ENCODE assay signal across 14 cellular contexts in the genomic region with DNA sequence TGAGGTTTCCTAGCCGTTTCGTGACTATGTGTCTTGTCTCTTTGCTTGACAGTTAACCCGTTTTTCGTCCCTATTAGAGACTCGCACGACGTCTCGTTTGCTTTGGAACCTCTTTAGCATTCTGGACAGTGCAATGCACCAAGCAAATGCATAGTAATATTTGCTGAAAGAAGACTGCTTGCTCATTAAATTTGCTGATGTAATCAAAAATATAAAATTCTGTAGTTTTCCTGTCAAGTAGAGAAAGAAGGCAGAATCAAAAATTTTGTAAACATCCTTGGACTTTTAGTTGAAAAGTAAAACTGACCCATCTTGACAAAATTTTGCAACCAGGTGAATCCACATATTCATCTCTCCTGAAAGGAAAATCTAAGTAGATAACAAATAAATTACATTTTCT.
DNase-seq lines count a peak whose midpoint lies in the region; ATAC-seq, FAIRE-seq and TF ChIP-seq lines count a peak whose summit lies in the region.
"Had no signal": no experiment of that assay in that cellular context is flagged by ENCODE, and none has a peak within 500 bp of the region (broad histone marks: within the 10 kb centered on the region; RNA-seq: fewer than 3 reads in every experiment).

No MANE protein-coding gene starts in this region.

- POLR2A ChIA-PET in PC-3 (lab: Charles Lee; ENCODE audit: unreplicated experiment) (no interaction called here), H1 (lab: Charles Lee; ENCODE audit: partially characterized antibody) (interaction anchor here (0.6 to 0.7 kb wide), 2 partner anchors 65 to 95 kb away, joined by 3 to 4 read pairs; no protein-coding TSS in a partner anchor), HepG2 (lab: Yijun Ruan, JAX) (no interaction called here)

- TF ChIP-seq EP300 in H1 (IDR thresholded peaks at IDR 0.05; ENCODE audit: borderline replicate concordance in 1 of 2, low read depth in 2 of 2, low read length in 2 of 2) (no peak), HepG2 (IDR thresholded peaks at IDR 0.05; ENCODE audit: low read depth in 2 of 2, low read length in 2 of 2) (no peak), HepG2 (CRISPR knock-in tag; IDR thresholded peaks at IDR 0.05; ENCODE audit: borderline replicate concordance) (no peak)

- H3K4me1 ChIP-seq in PC-3 (ENCODE audit: insufficient read depth, low read length) (peaks cover 33% of the 10 kb centered on the region), H1 (replicated peaks in 1 of 4; ENCODE audit: control insufficient read depth in 3 of 4, insufficient read depth in 4 of 4, low read length in 3 of 4) (no peaks in the 10 kb centered on the region), HepG2 (ENCODE audit: insufficient read depth, low read length) (0 out of 2 replicates have a peak, but pooled peaks cover 8% of the 10 kb centered on the region), mesendoderm (ENCODE audit: control insufficient read depth, low read depth, low read length) (no peaks in the 10 kb centered on the region)

- FAIRE-seq in H1 (lab: Jason Lieb, UNC) (no peak), HepG2 (lab: Jason Lieb, UNC) (no peak)
- FAIRE-seq: D721Med, G401.6, GM12891 had no signal

- H3K4me3 ChIP-seq in PC-3 (ENCODE audit: low read length) (no peak overlapping the region), H1 (ENCODE audit: extremely low read depth in 1 of 4, insufficient read depth in 2 of 4, low read depth in 3 of 4, low read length in 4 of 4) (no peak overlapping the region), HepG2 (replicated peaks in 1 of 3; ENCODE audit: insufficient read depth in 1 of 3, low read depth in 2 of 3, low read length in 3 of 3) (no peak overlapping the region), mesendoderm (ENCODE audit: low read length) (no peak overlapping the region)
- H3K4me3 ChIP-seq: GM23248 had no signal

- H3K27ac ChIP-seq in PC-3 (ENCODE audit: low read length), result peak overlapping the region; percentile 27; the same call in 1 of the 2 replicates
- no peak overlapping the region for H3K27ac ChIP-seq in H1 (ENCODE audit: low read depth, low read length)
- H3K27ac ChIP-seq in HepG2 (ENCODE audit: extremely low read length, insufficient read depth, low read length), result no peak overlapping the region
- H3K27ac ChIP-seq in mesendoderm (ENCODE audit: low read depth, low read length), result no peak overlapping the region
- H3K27ac ChIP-seq: GM23248 had no signal

- no peaks in the 10 kb centered on the region for H3K79me1 ChIP-seq in H1 (ENCODE audit: low read depth, low read length)
- no peaks in the 10 kb centered on the region for H3K79me1 ChIP-seq in mesendoderm (ENCODE audit: low read length)

- TF ChIP-seq CTCF in PC-3 (conservative IDR thresholded peaks at IDR 0.05; ENCODE audit: low read depth, low read length), result no peak
- TF ChIP-seq CTCF in H1 (IDR thresholded peaks at IDR 0.05; ENCODE audit: control extremely low read depth in 1 of 3, insufficient read depth in 1 of 3, low read depth in 1 of 3, low read length in 3 of 3), result no peak
- TF ChIP-seq CTCF in HepG2 (CRISPR knock-in tag; IDR thresholded peaks at IDR 0.05), result no peak

- no peak overlapping the region for H2BK20ac ChIP-seq in H1 (ENCODE audit: low read length)

- CTCF ChIA-PET in PC-3 (lab: Charles Lee), result no interaction called here
- CTCF ChIA-PET in H1 (lab: Charles Lee; ENCODE audit: partially characterized antibody), result interaction anchor here (0.6 to 1.3 kb wide), 3 partner anchors 12 to 208 kb away, joined by 3 to 4 read pairs (median 3); no protein-coding TSS in a partner anchor
- CTCF ChIA-PET in HepG2 (lab: Yijun Ruan, JAX; ENCODE audit: low intra/inter-chr PET ratio, low total read pairs), result no interaction called here

- H3K23ac ChIP-seq in H1 (ENCODE audit: insufficient read length) (no peak overlapping the region), mesendoderm (ENCODE audit: low read length) (no peak overlapping the region)

- TF ChIP-seq RAD21 in H1 (IDR thresholded peaks at IDR 0.05 in 1 of 2, conservative IDR thresholded peaks at IDR 0.05 in 1 of 2; ENCODE audit: low read depth in 2 of 2, low read length in 2 of 2) (no peak), HepG2 (CRISPR knock-in tag; IDR thresholded peaks at IDR 0.05) (no peak)

- H2BK5ac ChIP-seq in H1 (ENCODE audit: low read depth, low read length) (no peak overlapping the region), mesendoderm (ENCODE audit: low read length) (no peak overlapping the region)

- H3K9me3 ChIP-seq in PC-3 (ENCODE audit: low read length), result no peaks in the 10 kb centered on the region
- H3K9me3 ChIP-seq in H1 (ENCODE audit: insufficient read depth in 2 of 2, low read depth in 1 of 2, low read length in 1 of 2), result no peaks in the 10 kb centered on the region
- no peaks in the 10 kb centered on the region for H3K9me3 ChIP-seq in HepG2 (ENCODE audit: low read length)

- H2BK120ac ChIP-seq in H1 (replicated peaks; ENCODE audit: low read depth, low read length) (no peak overlapping the region), mesendoderm (ENCODE audit: low read depth, low read length) (no peak overlapping the region)

- H4K8ac ChIP-seq in H1 (ENCODE audit: extremely low read depth, insufficient read depth, low read length) (no peak overlapping the region), mesendoderm (ENCODE audit: low read depth, low read length) (no peak overlapping the region)

- WGBS in H1 (ENCODE audit: extremely low coverage in 1 of 2, insufficient coverage in 1 of 2, insufficient read length in 1 of 2, insufficient replicate concordance in 2 of 2, low coverage in 1 of 2, low lambda C conversion rate in 2 of 2, missing lambda C conversion rate in 1 of 2), 2 experiments, result 79% methylated on average over 8 of the region's 8 CpGs; no CpG with 5 or more reads in 1 of the 2 experiments
- 33% methylated on average over 8 of the region's 8 CpGs for WGBS in HepG2 (ENCODE audit: low lambda C conversion rate)
- WGBS in mesendoderm (ENCODE audit: extremely low coverage, insufficient coverage, low lambda C conversion rate), result no CpG with 5 or more reads among the region's 8 CpGs

- H3K9me2 ChIP-seq in PC-3 (replicated peaks; ENCODE audit: low read length), result no peaks in the 10 kb centered on the region

- peak overlapping the region; percentile 32; the same call in 1 of the 2 replicates for H3K4me2 ChIP-seq in PC-3 (ENCODE audit: low read length)
- H3K4me2 ChIP-seq in H1 (ENCODE audit: insufficient read depth in 1 of 2, low read depth in 2 of 2, low read length in 2 of 2), result no peak overlapping the region
- H3K4me2 ChIP-seq in HepG2 (ENCODE audit: low read depth, low read length), result no peak overlapping the region
- H3K4me2 ChIP-seq in mesendoderm (ENCODE audit: low read length), result no peak overlapping the region

- BruUV-seq in PC-3 (replicated peaks; lab: Mats Ljungman, UMichigan) (no TSS peak), HepG2 (replicated peaks; lab: Mats Ljungman, UMichigan) (no TSS peak)

- in situ Hi-C loops in HepG2 (cut with HindIII; ENCODE audit: extremely low pct_ligation_motif_present, low pct_unique_long_range_greater_than_20kb), result no loop called here

- H3F3A ChIP-seq in PC-3 (ENCODE audit: low read length, unreplicated experiment), result no peaks in the 10 kb centered on the region

- H4K91ac ChIP-seq in H1 (replicated peaks; ENCODE audit: insufficient read length, low read length), result no peak overlapping the region

- TF ChIP-seq POLR2A in H1 (IDR thresholded peaks at IDR 0.05; ENCODE audit: control extremely low read depth in 1 of 2, low read depth in 2 of 2, low read length in 2 of 2) (no peak), HepG2 (IDR thresholded peaks at IDR 0.05; ENCODE audit: insufficient read depth in 1 of 2, low read depth in 2 of 2, low read length in 2 of 2) (no peak)

- H2BK12ac ChIP-seq in H1 (ENCODE audit: low read depth, low read length), result no peak overlapping the region

- no peak overlapping the region for H2BK15ac ChIP-seq in H1 (ENCODE audit: low read length)
- H2BK15ac ChIP-seq in mesendoderm (replicated peaks; ENCODE audit: low read depth), result no peak overlapping the region

- intact Hi-C loops in PC-3 (cut with micrococcal nuclease) (loop anchor here (2.0 to 5.0 kb wide), 3 partner anchors 81 to 179 kb away; no protein-coding TSS in a partner anchor), HepG2 (cut with micrococcal nuclease; ENCODE audit: unreplicated experiment) (no loop called here)

- no peak overlapping the region for H3K14ac ChIP-seq in H1 (ENCODE audit: insufficient read length)

- no peaks in the 10 kb centered on the region for H3K27me3 ChIP-seq in PC-3 (ENCODE audit: low read length)
- H3K27me3 ChIP-seq in H1 (replicated peaks in 1 of 4; ENCODE audit: control insufficient read depth in 3 of 4, extremely low read depth in 1 of 4, insufficient read depth in 3 of 4, low read length in 3 of 4), result no peaks in the 10 kb centered on the region
- no peaks in the 10 kb centered on the region for H3K27me3 ChIP-seq in HepG2 (ENCODE audit: control insufficient read depth in 1 of 2, insufficient read depth in 2 of 2, low read length in 2 of 2)
- H3K27me3 ChIP-seq in mesendoderm (ENCODE audit: insufficient read depth, low read length, poor library complexity), result no peaks in the 10 kb centered on the region

- no peak overlapping the region for H2AFZ ChIP-seq in PC-3 (ENCODE audit: low read length)
- H2AFZ ChIP-seq in H1 (ENCODE audit: low read length), result no peak overlapping the region
- no peak overlapping the region for H2AFZ ChIP-seq in HepG2 (ENCODE audit: low read length)
- H2AFZ ChIP-seq: GM23248 had no signal

- H3K23me2 ChIP-seq in H1 (ENCODE audit: low read depth, low read length), result no peaks in the 10 kb centered on the region

- H2AK5ac ChIP-seq in H1 (ENCODE audit: low read depth, low read length) (no peak overlapping the region), mesendoderm (ENCODE audit: low read length) (no peak overlapping the region)

- no peak overlapping the region for H3K18ac ChIP-seq in H1 (ENCODE audit: extremely low read depth, low read length)
- no peak overlapping the region for H3K18ac ChIP-seq in mesendoderm (ENCODE audit: low read length)

- H3K36me3 ChIP-seq in PC-3 (ENCODE audit: low read depth, low read length) (no peaks in the 10 kb centered on the region), H1 (ENCODE audit: control insufficient read depth in 2 of 4, insufficient read depth in 4 of 4, low read length in 3 of 4) (no peaks in the 10 kb centered on the region), HepG2 (replicated peaks in 1 of 2; ENCODE audit: control insufficient read depth in 1 of 2, insufficient read depth in 2 of 2, low read length in 2 of 2) (no peaks in the 10 kb centered on the region), mesendoderm (ENCODE audit: control insufficient read depth, insufficient read depth, low read length) (no peaks in the 10 kb centered on the region)

- ATAC-seq in PC-3, result no peak
- no peak for ATAC-seq in HepG2
- ATAC-seq in stimulated activated naive CD8-positive, alpha-beta T cell treated with anti-CD3 and anti-CD28 coated beads, Interleukin-15, Interleukin-2, amounts not matched to agents 100 U/mL and 50 U/mL, for 24 hours, result no peak
- ATAC-seq: CD8-positive, alpha-beta T cell had no signal

- H4K20me1 ChIP-seq in PC-3 (ENCODE audit: low read length), result no peaks in the 10 kb centered on the region
- no peaks in the 10 kb centered on the region for H4K20me1 ChIP-seq in H1 (replicated peaks in 1 of 2; ENCODE audit: control insufficient read depth in 1 of 2, insufficient read depth in 2 of 2, low read length in 2 of 2)
- H4K20me1 ChIP-seq in HepG2 (ENCODE audit: insufficient read depth, low read length), result no peaks in the 10 kb centered on the region

- H3K79me2 ChIP-seq in PC-3 (ENCODE audit: low read length) (no peaks in the 10 kb centered on the region), H1 (ENCODE audit: control insufficient read depth in 1 of 2, insufficient read depth in 2 of 2, low read length in 2 of 2) (no peaks in the 10 kb centered on the region), HepG2 (ENCODE audit: insufficient read depth, low read length) (no peaks in the 10 kb centered on the region), mesendoderm (ENCODE audit: control insufficient read depth, insufficient read depth, low read length) (no peaks in the 10 kb centered on the region)

- H3K9ac ChIP-seq in PC-3 (ENCODE audit: low read length) (no peak overlapping the region), H1 (replicated peaks in 1 of 4; ENCODE audit: extremely low read depth in 1 of 4, low read depth in 3 of 4, low read length in 3 of 4) (no peak overlapping the region), HepG2 (ENCODE audit: insufficient read depth, low read depth, low read length) (no peak overlapping the region), mesendoderm (ENCODE audit: low read length) (no peak overlapping the region)
- H3K9ac ChIP-seq: GM23248 had no signal

- no peak overlapping the region for H3K4ac ChIP-seq in H1 (replicated peaks; ENCODE audit: insufficient read length, low read depth, low read length)
- no peak overlapping the region for H3K4ac ChIP-seq in mesendoderm (ENCODE audit: low read depth, low read length)

- H4K5ac ChIP-seq in H1 (ENCODE audit: insufficient read length, low read depth, low read length) (no peak overlapping the region), mesendoderm (ENCODE audit: low read length) (no peak overlapping the region)

- H3K56ac ChIP-seq in H1 (replicated peaks; ENCODE audit: insufficient read length, low read depth, low read length) (no peak overlapping the region), mesendoderm (ENCODE audit: low read length) (no peak overlapping the region)

- DNase-seq in PC-3 (no peak), H1 (ENCODE audit: low read depth in 1 of 2, low spot score in 2 of 2) (no peak), HepG2 (ENCODE audit: low spot score) (no peak), mesendoderm (no peak)
- no peak for DNase-seq in activated CD4-positive, CD25-positive, alpha-beta regulatory T cell (lab: John Stamatoyannopoulos, UW)
- no peak for DNase-seq in stimulated activated naive CD8-positive, alpha-beta T cell treated with anti-CD3 and anti-CD28 coated beads, Interleukin-15, Interleukin-2, amounts not matched to agents 100 U/mL and 50 U/mL, for 24 hours
- DNase-seq: CD8-positive, alpha-beta T cell; COR-L47; DMS79 treated with DMSO at 0.1 percent for 48 hours; H7 had no signal
